Comparison of ENCODE assay signal across 14 cellular contexts in the genomic region with DNA sequence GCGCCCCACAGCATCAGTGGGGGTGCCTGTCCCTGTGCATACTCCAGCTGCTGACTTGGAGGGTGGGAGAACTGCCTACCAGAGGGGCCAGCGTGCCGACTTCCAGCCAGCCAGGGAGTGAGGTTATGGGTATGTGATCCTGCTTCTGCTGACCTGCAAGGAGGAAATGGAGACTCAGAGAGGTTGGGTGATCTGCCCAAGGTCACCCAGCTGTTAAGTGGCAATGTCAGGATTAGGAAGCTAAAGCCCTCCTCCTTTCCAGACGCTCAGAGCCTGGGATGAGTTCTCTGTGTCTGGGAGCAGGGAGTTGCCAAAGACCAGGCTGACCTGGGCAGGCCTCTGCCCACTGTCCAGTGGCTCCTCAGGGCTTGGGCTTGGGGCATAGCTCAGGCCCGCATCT.
"Had no signal": no experiment of that assay in that cellular context is flagged by ENCODE, and none has a peak within 500 bp of the region (broad histone marks: within the 10 kb centered on the region; RNA-seq: fewer than 3 reads in every experiment).

No MANE protein-coding gene starts in this region.

- H3K79me2 ChIP-seq: parathyroid adenoma had no signal

- H3K36me3 ChIP-seq: neural progenitor cell, SJCRH30, tibial nerve had no signal

- H3K27ac Mint-ChIP-seq: activated CD8-positive, alpha-beta memory T cell treated with anti-CD3 and anti-CD28 coated beads, Interleukin-2, amount 10 ng/mL, durations not matched to agents 7 days and 5 days; activated naive CD8-positive, alpha-beta T cell; activated T-cell treated with anti-CD3 and anti-CD28 coated beads, Interleukin-2, amount 50 U/mL, for 24 hours had no signal

- ATAC-seq: activated CD8-positive, alpha-beta memory T cell treated with anti-CD3 and anti-CD28 coated beads, Interleukin-2, amount 10 ng/mL, durations not matched to agents 7 days and 5 days had no signal

- H3K4me1 ChIP-seq: parathyroid adenoma had no signal

- DNase-seq: activated CD4-positive, alpha-beta T cell treated with anti-CD3 and anti-CD28 coated beads for 1 hour; activated CD4-positive, alpha-beta T cell treated with anti-CD3 and anti-CD28 coated beads, Interleukin-2, amount 50 U/mL, for 48 hours; activated CD8-positive, alpha-beta memory T cell treated with anti-CD3 and anti-CD28 coated beads, Interleukin-2, amount 10 ng/mL, durations not matched to agents 7 days and 5 days; activated gamma-delta T cell; activated T-cell treated with anti-CD3 and anti-CD28 coated beads, Interleukin-2, amount 50 U/mL, for 24 hours; hypothalamus; SJCRH30; SW 1271 had no signal

- H3K9ac ChIP-seq: neural progenitor cell, parathyroid adenoma had no signal

- H2AFZ ChIP-seq: neural progenitor cell, parathyroid adenoma had no signal

- H3K4me1 Mint-ChIP-seq: activated CD8-positive, alpha-beta memory T cell treated with anti-CD3 and anti-CD28 coated beads, Interleukin-2, amount 10 ng/mL, durations not matched to agents 7 days and 5 days had no signal

- H3K4me3 Mint-ChIP-seq: activated CD8-positive, alpha-beta memory T cell treated with anti-CD3 and anti-CD28 coated beads, Interleukin-2, amount 10 ng/mL, durations not matched to agents 7 days and 5 days; activated naive CD8-positive, alpha-beta T cell; activated T-cell treated with anti-CD3 and anti-CD28 coated beads, Interleukin-2, amount 50 U/mL, for 24 hours had no signal

- H3K9me3 Mint-ChIP-seq: activated T-cell treated with anti-CD3 and anti-CD28 coated beads, Interleukin-2, amount 50 U/mL, for 24 hours; neural progenitor cell had no signal

- H3K9me3 ChIP-seq: SJCRH30, tibial nerve had no signal

- H3K4me2 ChIP-seq: neural progenitor cell, smooth muscle cell had no signal

- H3K27me3 ChIP-seq: neural progenitor cell, SJCRH30, tibial nerve had no signal

- H3K4me3 ChIP-seq: lung, neural progenitor cell, SJCRH30, smooth muscle cell, tibial nerve had no signal

- H3K27ac ChIP-seq: neural progenitor cell, parathyroid adenoma, SJCRH30 had no signal

- H3K36me3 Mint-ChIP-seq: activated CD8-positive, alpha-beta memory T cell treated with anti-CD3 and anti-CD28 coated beads, Interleukin-2, amount 10 ng/mL, durations not matched to agents 7 days and 5 days; activated naive CD8-positive, alpha-beta T cell had no signal
